In the genomic region with DNA sequence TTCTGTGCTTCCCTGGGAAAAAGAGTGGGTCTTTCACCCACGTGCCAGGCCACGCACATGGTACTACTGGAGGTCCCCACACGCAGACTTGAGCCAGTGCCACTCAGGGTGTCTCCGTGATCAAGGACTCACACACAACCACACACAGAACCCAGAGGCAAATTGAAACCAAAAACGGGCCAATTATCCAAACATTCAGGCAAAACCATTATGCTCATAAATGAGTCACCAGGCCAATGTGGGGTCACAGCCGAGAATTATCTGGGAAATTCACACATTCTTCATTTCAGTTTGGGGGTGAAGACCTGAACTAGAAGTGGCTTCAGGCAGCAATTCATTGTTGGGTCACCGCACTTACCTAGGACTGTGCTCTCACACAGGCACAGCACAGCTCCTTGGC, we compare ENCODE assay signal across 18 cellular contexts. TPM values are rescaled to one million over a fixed set of nuclear protein-coding genes. Genes with fewer than 3 reads are reported as not detected.
DNase-seq lines count a peak whose midpoint lies in the region; ATAC-seq and TF ChIP-seq lines count a peak whose summit lies in the region.
"Had no signal": no experiment of that assay in that cellular context is flagged by ENCODE, and none has a peak within 500 bp of the region (broad histone marks: within the 10 kb centered on the region; RNA-seq: fewer than 3 reads in every experiment).

No MANE protein-coding gene starts in this region.

- ATAC-seq in WTC11: no peak
- no peak for ATAC-seq in left lung
- ATAC-seq: activated CD8-positive, alpha-beta T cell treated with anti-CD3 and anti-CD28 coated beads, Interleukin-2, amount 10 ng/mL, durations not matched to agents 7 days and 5 days; pancreas had no signal

- H3K4me3 ChIP-seq in AG09309 (ENCODE audit: control insufficient read depth, low read depth, low read length) (peak overlapping the region; percentile 19), left lung (no peak overlapping the region)
- H3K4me3 ChIP-seq: BLaER1, pancreas, spleen had no signal

- DNase-seq in AG09309 (ENCODE audit: low read depth) (peak; percentile 38), H4 (ENCODE audit: low spot score) (peak; percentile 75), WTC11 (ENCODE audit: low spot score) (no peak), foreskin melanocyte (peak; percentile 22), mesothelial cell of epicardium (ENCODE audit: low spot score in 2 of 2, unreplicated experiment in 2 of 2) (no peak), left lung (no peak), SHP77 (lab: John Stamatoyannopoulos, UW) (no peak), DMS79 (lab: John Stamatoyannopoulos, UW) (no peak)
- DNase-seq: activated CD8-positive, alpha-beta T cell treated with anti-CD3 and anti-CD28 coated beads, Interleukin-2, amount 10 ng/mL, durations not matched to agents 7 days and 5 days; aorta; effector memory CD4-positive, alpha-beta T cell; islet precursor cell; SIG-M5; spleen; substantia nigra had no signal

- no peaks in the 10 kb centered on the region for H3K9me3 ChIP-seq in left lung
- H3K9me3 ChIP-seq: BLaER1, pancreas, spleen had no signal

- TF ChIP-seq CTCF in AG09309 (IDR thresholded peaks at IDR 0.05; ENCODE audit: control insufficient read depth, insufficient read depth, low read depth, low read length, missing control alignments): no peak
- TF ChIP-seq CTCF in WTC11 (IDR thresholded peaks at IDR 0.05): no peak
- TF ChIP-seq CTCF in mesothelial cell of epicardium (IDR thresholded peaks at IDR 0.05; ENCODE audit: unreplicated experiment): no peak
- no peak for TF ChIP-seq CTCF in left lung (IDR thresholded peaks at IDR 0.05)

- H3K4me3 Mint-ChIP-seq in WTC11 (no peak overlapping the region), mesothelial cell of epicardium (no peak overlapping the region)
- H3K4me3 Mint-ChIP-seq: activated CD8-positive, alpha-beta T cell treated with anti-CD3 and anti-CD28 coated beads, Interleukin-2, amount 10 ng/mL, durations not matched to agents 7 days and 5 days had no signal

- H3K36me3 ChIP-seq in left lung: peaks cover 0 to 27% of the 10 kb centered on the region in 2 donors
- H3K36me3 ChIP-seq: BLaER1, pancreas had no signal

- POLR2A ChIA-PET in WTC11 (lab: Charles Lee): interaction anchor here (1.0 kb wide), 1 partner anchor 19 kb away, joined by 3 read pairs; no protein-coding TSS in a partner anchor

- H3K9me3 Mint-ChIP-seq in WTC11 (no peaks in the 10 kb centered on the region), mesothelial cell of epicardium (no peaks in the 10 kb centered on the region)
- H3K9me3 Mint-ChIP-seq: activated T-helper 2 cell treated with anti-CD3 and anti-CD28 coated beads, Interferon-gamma antibody, Interleukin-2, Interleukin-4, amounts not matched to agents 10 μg/mL and 5 μg/mL and 100 μg/mL, durations not matched to agents 14 hours and 24 hours and 36 hours had no signal

- H3K27ac ChIP-seq in left lung: no peak overlapping the region
- H3K27ac ChIP-seq: BLaER1, pancreas, spleen had no signal

- no peaks in the 10 kb centered on the region for H3K4me1 ChIP-seq in left lung
- H3K4me1 ChIP-seq: BLaER1, pancreas had no signal

- H3K36me3 Mint-ChIP-seq in WTC11 (peaks cover 9% of the 10 kb centered on the region), mesothelial cell of epicardium (peaks cover 5% of the 10 kb centered on the region)

- CTCF ChIA-PET in WTC11 (lab: Charles Lee): interaction anchor here (0.6 to 17.1 kb wide), 6 partner anchors 10 to 227 kb away, joined by 3 to 215 read pairs (median 3); no protein-coding TSS in a partner anchor

- H3K4me1 Mint-ChIP-seq in WTC11: peaks cover 17% of the 10 kb centered on the region
- H3K4me1 Mint-ChIP-seq in mesothelial cell of epicardium: no peaks in the 10 kb centered on the region

- no peaks in the 10 kb centered on the region for H3K27me3 ChIP-seq in left lung
- H3K27me3 ChIP-seq: BLaER1, pancreas, spleen had no signal

- intact Hi-C loops in left lung (cut with DNase I): no loop called here

- H3K27me3 Mint-ChIP-seq in WTC11 (ENCODE audit: low read depth): no peaks in the 10 kb centered on the region
- H3K27me3 Mint-ChIP-seq in mesothelial cell of epicardium (ENCODE audit: low read depth): no peaks in the 10 kb centered on the region

- H3K27ac Mint-ChIP-seq in WTC11 (peak overlapping the region; percentile 57; the same call in 1 of the 2 replicates), mesothelial cell of epicardium (no peak overlapping the region)
- H3K27ac Mint-ChIP-seq: activated CD8-positive, alpha-beta T cell treated with anti-CD3 and anti-CD28 coated beads, Interleukin-2, amount 10 ng/mL, durations not matched to agents 7 days and 5 days; activated T-helper 2 cell treated with anti-CD3 and anti-CD28 coated beads, Interferon-gamma antibody, Interleukin-2, Interleukin-4, amounts not matched to agents 10 μg/mL and 5 μg/mL and 100 μg/mL, durations not matched to agents 14 hours and 24 hours and 36 hours had no signal

TF ChIP-seq in WTC11, 78 proteins besides CTCF, POLR2A, EP300 and RAD21 (continues in another document):
- TF ChIP-seq, protein P1, sequence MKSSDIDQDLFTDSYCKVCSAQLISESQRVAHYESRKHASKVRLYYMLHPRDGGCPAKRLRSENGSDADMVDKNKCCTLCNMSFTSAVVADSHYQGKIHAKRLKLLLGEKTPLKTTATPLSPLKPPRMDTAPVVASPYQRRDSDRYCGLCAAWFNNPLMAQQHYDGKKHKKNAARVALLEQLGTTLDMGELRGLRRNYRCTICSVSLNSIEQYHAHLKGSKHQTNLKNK (CRISPR knock-in tag; IDR thresholded peaks at IDR 0.05): no peak
- TF ChIP-seq, protein P2, sequence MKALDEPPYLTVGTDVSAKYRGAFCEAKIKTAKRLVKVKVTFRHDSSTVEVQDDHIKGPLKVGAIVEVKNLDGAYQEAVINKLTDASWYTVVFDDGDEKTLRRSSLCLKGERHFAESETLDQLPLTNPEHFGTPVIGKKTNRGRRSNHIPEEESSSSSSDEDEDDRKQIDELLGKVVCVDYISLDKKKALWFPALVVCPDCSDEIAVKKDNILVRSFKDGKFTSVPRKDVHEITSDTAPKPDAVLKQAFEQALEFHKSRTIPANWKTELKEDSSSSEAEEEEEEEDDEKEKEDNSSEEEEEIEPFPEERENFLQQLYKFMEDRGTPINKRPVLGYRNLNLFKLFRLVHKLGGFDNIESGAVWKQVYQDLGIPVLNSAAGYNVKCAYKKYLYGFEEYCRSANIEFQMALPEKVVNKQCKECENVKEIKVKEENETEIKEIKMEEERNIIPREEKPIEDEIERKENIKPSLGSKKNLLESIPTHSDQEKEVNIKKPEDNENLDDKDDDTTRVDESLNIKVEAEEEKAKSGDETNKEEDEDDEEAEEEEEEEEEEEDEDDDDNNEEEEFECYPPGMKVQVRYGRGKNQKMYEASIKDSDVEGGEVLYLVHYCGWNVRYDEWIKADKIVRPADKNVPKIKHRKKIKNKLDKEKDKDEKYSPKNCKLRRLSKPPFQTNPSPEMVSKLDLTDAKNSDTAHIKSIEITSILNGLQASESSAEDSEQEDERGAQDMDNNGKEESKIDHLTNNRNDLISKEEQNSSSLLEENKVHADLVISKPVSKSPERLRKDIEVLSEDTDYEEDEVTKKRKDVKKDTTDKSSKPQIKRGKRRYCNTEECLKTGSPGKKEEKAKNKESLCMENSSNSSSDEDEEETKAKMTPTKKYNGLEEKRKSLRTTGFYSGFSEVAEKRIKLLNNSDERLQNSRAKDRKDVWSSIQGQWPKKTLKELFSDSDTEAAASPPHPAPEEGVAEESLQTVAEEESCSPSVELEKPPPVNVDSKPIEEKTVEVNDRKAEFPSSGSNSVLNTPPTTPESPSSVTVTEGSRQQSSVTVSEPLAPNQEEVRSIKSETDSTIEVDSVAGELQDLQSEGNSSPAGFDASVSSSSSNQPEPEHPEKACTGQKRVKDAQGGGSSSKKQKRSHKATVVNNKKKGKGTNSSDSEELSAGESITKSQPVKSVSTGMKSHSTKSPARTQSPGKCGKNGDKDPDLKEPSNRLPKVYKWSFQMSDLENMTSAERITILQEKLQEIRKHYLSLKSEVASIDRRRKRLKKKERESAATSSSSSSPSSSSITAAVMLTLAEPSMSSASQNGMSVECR (CRISPR knock-in tag; IDR thresholded peaks at IDR 0.05; ENCODE audit: borderline replicate concordance): no peak
- TF ChIP-seq, protein P3, sequence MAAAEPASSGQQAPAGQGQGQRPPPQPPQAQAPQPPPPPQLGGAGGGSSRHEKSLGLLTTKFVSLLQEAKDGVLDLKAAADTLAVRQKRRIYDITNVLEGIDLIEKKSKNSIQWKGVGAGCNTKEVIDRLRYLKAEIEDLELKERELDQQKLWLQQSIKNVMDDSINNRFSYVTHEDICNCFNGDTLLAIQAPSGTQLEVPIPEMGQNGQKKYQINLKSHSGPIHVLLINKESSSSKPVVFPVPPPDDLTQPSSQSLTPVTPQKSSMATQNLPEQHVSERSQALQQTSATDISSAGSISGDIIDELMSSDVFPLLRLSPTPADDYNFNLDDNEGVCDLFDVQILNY (CRISPR knock-in tag; IDR thresholded peaks at IDR 0.05): no peak
- TF ChIP-seq NFATC4 (CRISPR knock-in tag; IDR thresholded peaks at IDR 0.05) (no peak), ZNF263 (CRISPR knock-in tag; IDR thresholded peaks at IDR 0.05; ENCODE audit: low read depth) (no peak), JAZF1 (CRISPR knock-in tag; IDR thresholded peaks at IDR 0.05) (no peak), GTF2I (CRISPR knock-in tag; conservative IDR thresholded peaks at IDR 0.05) (no peak), ZNF317 (CRISPR knock-in tag; IDR thresholded peaks at IDR 0.05; ENCODE audit: borderline replicate concordance, low read depth) (no peak)
- TF ChIP-seq, protein P4, sequence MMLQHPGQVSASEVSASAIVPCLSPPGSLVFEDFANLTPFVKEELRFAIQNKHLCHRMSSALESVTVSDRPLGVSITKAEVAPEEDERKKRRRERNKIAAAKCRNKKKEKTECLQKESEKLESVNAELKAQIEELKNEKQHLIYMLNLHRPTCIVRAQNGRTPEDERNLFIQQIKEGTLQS (CRISPR knock-in tag; conservative IDR thresholded peaks at IDR 0.05): no peak

RNA-seq across cellular contexts. Expression of a gene that starts 28.1 kb away (rescaled TPM):
- total RNA-seq in H4 (2014; rRNA removed; shearing (Covaris generic)): 0.02 TPM in 1 of 2 replicates, not detected in the other
- 20.0 to 22.3 TPM (median 21.6 TPM) in 3 replicates for total RNA-seq in WTC11 (2021)
- 43.1 to 45.6 TPM (median 44.9 TPM) in 3 replicates for total RNA-seq in mesothelial cell of epicardium
- total RNA-seq in left lung: 10 to 100 TPM; 34.1 to 46.8 TPM

RNA-seq across cellular contexts. Expression of a gene that starts 32.1 kb away (rescaled TPM):
- 23.6 and 26.5 TPM in 2 replicates for total RNA-seq in H4 (2014; rRNA removed; shearing (Covaris generic))
- total RNA-seq in WTC11 (2021): 84.0 to 114 TPM (median 110 TPM) in 3 replicates
- 42.3 to 47.1 TPM (median 42.6 TPM) in 3 replicates for total RNA-seq in mesothelial cell of epicardium
- total RNA-seq in left lung: 10 to 100 TPM; 18.1 to 34.2 TPM

Comparison
In these comparisons a context has a peak if more than half of its experiments do, and no peak if none do; other contexts are left out.
1. DNase-seq: peak in AG09309 (single experiment), H4 (single experiment) and foreskin melanocyte (single experiment); none in WTC11 (single experiment), mesothelial cell of epicardium (0 of 2), left lung (0 of 2), SHP77 (0 of 2) and DMS79 (single experiment).
2. RNA of a gene that starts 28.1 kb away (total RNA-seq): 34.1 to 46.8 TPM in left lung, 43.1 to 45.6 TPM in mesothelial cell of epicardium and 20.0 to 22.3 TPM in WTC11; 0.02 TPM in H4; every median in the first group is over 10 times any median in the second.